Comparison of ENCODE assay signal across 25 cellular contexts in genomic region chr3:4476507-4476906, GRCh38.
"Had no signal": no experiment of that assay in that cellular context is flagged by ENCODE, and none has a peak within 500 bp of the region (broad histone marks: within the 10 kb centered on the region; RNA-seq: fewer than 3 reads in every experiment).

No MANE protein-coding gene starts in this region.

- H3K36me3 Mint-ChIP-seq: natural killer cell had no signal

- H3K4me3 ChIP-seq: cardiac muscle cell, upper lobe of left lung had no signal

- DNase-seq: activated B cell treated with CpG ODN at 0.5 μM for 24 hours; activated CD4-positive, alpha-beta T cell treated with anti-CD3 and anti-CD28 coated beads for 36 hours; activated CD4-positive, alpha-beta T cell treated with anti-CD3 and anti-CD28 coated beads, Interleukin-2, amount 50 U/mL, for 4 hours; activated CD8-positive, alpha-beta memory T cell treated with anti-CD3 and anti-CD28 coated beads for 24 hours; activated CD8-positive, alpha-beta memory T cell treated with anti-CD3 and anti-CD28 coated beads, Interleukin-2, amount 50 U/mL, for 4 hours; activated naive CD4-positive, alpha-beta T cell; activated naive CD8-positive, alpha-beta T cell treated with anti-CD3 and anti-CD28 coated beads for 36 hours; activated T-cell treated with anti-CD3 and anti-CD28 coated beads, Interleukin-2, amount 50 U/mL, for 24 hours; amniotic stem cell; cortex of kidney; erythroblast; foreskin keratinocyte; glutamatergic neuron; hippocampal formation; midbrain; natural killer cell; spleen; stimulated activated CD4-positive, alpha-beta T cell treated with anti-CD3 and anti-CD28 coated beads, Interleukin-4, amount 100 ng/mL, for 1 hour; stimulated activated naive CD4-positive, alpha-beta T cell treated with Interleukin-2 at 50 U/mL for 16 hours; T-helper 1 cell; T-helper 9 cell; upper lobe of left lung had no signal

- H3K4me3 Mint-ChIP-seq: activated B cell treated with CpG ODN at 0.5 μM for 24 hours; activated CD4-positive, alpha-beta T cell treated with anti-CD3 and anti-CD28 coated beads for 36 hours; activated naive CD8-positive, alpha-beta T cell treated with anti-CD3 and anti-CD28 coated beads for 36 hours; activated T-cell treated with anti-CD3 and anti-CD28 coated beads, Interleukin-2, amount 50 U/mL, for 24 hours; natural killer cell had no signal

- H3K9me3 ChIP-seq: spleen, upper lobe of left lung had no signal

- H3K27ac ChIP-seq: cardiac muscle cell, foreskin keratinocyte had no signal

- H3K9me3 Mint-ChIP-seq: activated B cell treated with CpG ODN at 0.5 μM for 24 hours; activated naive CD8-positive, alpha-beta T cell treated with anti-CD3 and anti-CD28 coated beads for 36 hours; activated T-cell treated with anti-CD3 and anti-CD28 coated beads, Interleukin-2, amount 50 U/mL, for 24 hours; activated T-helper 2 cell treated with anti-CD3 and anti-CD28 coated beads, Interferon-gamma antibody, Interleukin-2, Interleukin-4, amounts not matched to agents 10 μg/mL and 5 μg/mL and 100 μg/mL, durations not matched to agents 14 hours and 24 hours and 36 hours; natural killer cell had no signal

- H3K4me1 ChIP-seq: foreskin keratinocyte had no signal

- H3K27me3 Mint-ChIP-seq: activated B cell treated with CpG ODN at 0.5 μM for 24 hours had no signal

- ATAC-seq: activated CD4-positive, alpha-beta T cell treated with anti-CD3 and anti-CD28 coated beads for 36 hours; natural killer cell had no signal

- H3K27ac Mint-ChIP-seq: activated B cell treated with CpG ODN at 0.5 μM for 24 hours; activated CD4-positive, alpha-beta T cell treated with anti-CD3 and anti-CD28 coated beads for 36 hours; activated naive CD8-positive, alpha-beta T cell treated with anti-CD3 and anti-CD28 coated beads for 36 hours; activated T-cell treated with anti-CD3 and anti-CD28 coated beads, Interleukin-2, amount 50 U/mL, for 24 hours; activated T-helper 2 cell treated with anti-CD3 and anti-CD28 coated beads, Interferon-gamma antibody, Interleukin-2, Interleukin-4, amounts not matched to agents 10 μg/mL and 5 μg/mL and 100 μg/mL, durations not matched to agents 14 hours and 24 hours and 36 hours; natural killer cell; progenitor cell of endocrine pancreas had no signal

- H3K36me3 ChIP-seq: cardiac muscle cell, spleen, upper lobe of left lung had no signal

- H3K27me3 ChIP-seq: spleen, upper lobe of left lung had no signal
